Comparison of ENCODE assay signal across 16 cellular contexts in genomic region chr7:150909192-150909591, GRCh38. TPM values are rescaled to one million over a fixed set of nuclear protein-coding genes. Genes with fewer than 3 reads are reported as not detected.
A peak's percentile ranks its signal among the peaks of the same experiment; 100 is the strongest.
DNase-seq lines count a peak whose midpoint lies in the region; ATAC-seq lines count a peak whose summit lies in the region.
"Had no signal": no experiment of that assay in that cellular context is flagged by ENCODE, and none has a peak within 500 bp of the region (broad histone marks: within the 10 kb centered on the region; RNA-seq: fewer than 3 reads in every experiment).

No MANE protein-coding gene starts in this region.

- H3K4me1 Mint-ChIP-seq in T-helper 17 cell: peaks cover 13% of the 10 kb centered on the region

- H3K27me3 Mint-ChIP-seq in T-helper 17 cell: peaks cover 25% of the 10 kb centered on the region

- H3K27ac Mint-ChIP-seq in T-helper 17 cell: peak overlapping the region; percentile 72
- H3K27ac Mint-ChIP-seq in activated naive CD4-positive, alpha-beta T cell treated with anti-CD3 and anti-CD28 coated beads, Interleukin-2, amount 50 U/mL, for 72 hours: no peak overlapping the region

- H3K4me3 Mint-ChIP-seq in T-helper 17 cell: peak overlapping the region; percentile 64

- peaks cover 2% of the 10 kb centered on the region for H3K36me3 Mint-ChIP-seq in T-helper 17 cell (ENCODE audit: low read depth)
- no peaks in the 10 kb centered on the region for H3K36me3 Mint-ChIP-seq in activated naive CD4-positive, alpha-beta T cell treated with anti-CD3 and anti-CD28 coated beads, Interleukin-2, amount 50 U/mL, for 72 hours

- intact Hi-C loops in head of caudate nucleus (cut with DNase I): no loop called here

- ATAC-seq in T-helper 17 cell: peak; percentile 94
- ATAC-seq in activated naive CD4-positive, alpha-beta T cell treated with anti-CD3 and anti-CD28 coated beads, Interleukin-2, amount 50 U/mL, for 72 hours: peak; percentile 62 to 77
- ATAC-seq: body of pancreas, PC-3 had no signal

- DNase-seq in activated naive CD4-positive, alpha-beta T cell treated with Interleukin-2 at 50 U/mL for 16 hours: peak; percentile 20
- no peak for DNase-seq in activated naive CD4-positive, alpha-beta T cell treated with anti-CD3 and anti-CD28 coated beads, Interleukin-2, amount 50 U/mL, for 16 hours
- DNase-seq in T-helper 17 cell (peak in 1 of 3 donors; percentile 15), NCI-H82 treated with DMSO at 0.1 percent for 48 hours (lab: John Stamatoyannopoulos, UW; ENCODE audit: unreplicated experiment) (no peak), head of caudate nucleus (no peak), SW 1271 (lab: John Stamatoyannopoulos, UW) (no peak)
- no peak for DNase-seq in activated naive CD4-positive, alpha-beta T cell treated with anti-CD3 and anti-CD28 coated beads, Interleukin-2, amount 50 U/mL, for 72 hours (ENCODE audit: low spot score in 2 of 2)
- DNase-seq in stimulated activated naive CD4-positive, alpha-beta T cell (lab: John Stamatoyannopoulos, UW): peak in 4 of 6 experiments; percentile 4 to 55 (median 28)
- DNase-seq: body of pancreas, NCI-H1417, NCI-H446, ovary, PC-3, T1000, uterus had no signal

- no peaks in the 10 kb centered on the region for H3K9me3 ChIP-seq in T-helper 17 cell (ENCODE audit: control insufficient read depth, low read length, poor library complexity, severe bottlenecking)
- H3K9me3 ChIP-seq: body of pancreas, ovary, uterus had no signal

- no peaks in the 10 kb centered on the region for H3K9me3 Mint-ChIP-seq in activated naive CD4-positive, alpha-beta T cell treated with anti-CD3 and anti-CD28 coated beads, Interleukin-2, amount 50 U/mL, for 72 hours

RNA-seq across cellular contexts. Expression of gene AOC1, which starts 56.9 kb away (rescaled TPM):
- not detected for total RNA-seq in T-helper 17 cell
- not detected for total RNA-seq in activated naive CD4-positive, alpha-beta T cell treated with anti-CD3 and anti-CD28 coated beads, Interleukin-2, amount 50 U/mL, for 72 hours
- total RNA-seq: frontal cortex, PC-3 had no signal

Comparison
In these comparisons a context has a peak if more than half of its experiments do, and no peak if none do; other contexts are left out.
1. DNase-seq: peak in activated naive CD4-positive, alpha-beta T cell treated with Interleukin-2 at 50 U/mL for 16 hours (single experiment) and stimulated activated naive CD4-positive, alpha-beta T cell (4 of 6); none in activated naive CD4-positive, alpha-beta T cell treated with anti-CD3 and anti-CD28 coated beads, Interleukin-2, amount 50 U/mL, for 16 hours (single experiment), activated naive CD4-positive, alpha-beta T cell treated with anti-CD3 and anti-CD28 coated beads, Interleukin-2, amount 50 U/mL, for 72 hours (0 of 2), NCI-H82 treated with DMSO at 0.1 percent for 48 hours (single experiment), head of caudate nucleus (0 of 42) and SW 1271 (0 of 2).